16 cellular contexts compared by ENCODE assay signal in the genomic region with DNA sequence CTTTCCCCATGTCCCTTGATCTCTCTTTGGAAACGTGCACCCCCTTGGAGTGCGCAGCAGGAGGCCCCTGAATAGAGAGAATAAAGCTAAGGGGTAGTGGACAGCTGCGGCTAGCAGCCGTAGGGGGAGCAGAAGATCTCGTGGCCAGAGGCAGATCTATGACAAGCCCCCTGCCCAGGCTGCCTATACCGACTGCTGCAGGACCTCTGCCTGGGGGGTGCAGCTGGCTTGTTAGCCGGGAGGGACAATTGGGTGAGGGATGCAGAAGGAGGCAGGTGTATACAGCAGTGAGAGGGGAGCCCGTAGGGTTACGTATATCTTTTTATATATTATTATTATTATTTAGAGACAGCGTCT. TPM values are rescaled to one million over a fixed set of nuclear protein-coding genes. Genes with fewer than 3 reads are reported as not detected.
DNase-seq lines count a peak whose midpoint lies in the region; ATAC-seq lines count a peak whose summit lies in the region.
"Not testable (repeated sequence)": the region's sequence is repeated elsewhere in the genome, so short reads cannot be mapped to it uniquely, and the experiment has no call there.
"Had no signal": no experiment of that assay in that cellular context is flagged by ENCODE, and none has a peak within 500 bp of the region (broad histone marks: within the 10 kb centered on the region; RNA-seq: fewer than 3 reads in every experiment).

No MANE protein-coding gene starts in this region.

- H3K4me3 Mint-ChIP-seq in activated T-cell treated with anti-CD3 and anti-CD28 coated beads, Interleukin-2, amount 50 U/mL, for 4 hours; naive B cell: not testable (repeated sequence)

- not testable (repeated sequence) for H3K9me3 Mint-ChIP-seq in activated T-cell treated with anti-CD3 and anti-CD28 coated beads, Interleukin-2, amount 50 U/mL, for 4 hours; naive B cell

- ATAC-seq in GM18907 (IDR thresholded peaks at IDR 0.05; ENCODE audit: unreplicated experiment) = peak; percentile 32
- peak; percentile 35 for ATAC-seq in GM21390 (IDR thresholded peaks at IDR 0.05; ENCODE audit: unreplicated experiment)
- peak; percentile 43 for ATAC-seq in HG02642 (IDR thresholded peaks at IDR 0.05; ENCODE audit: poor library complexity, unreplicated experiment)
- ATAC-seq in HG03066 (IDR thresholded peaks at IDR 0.05; ENCODE audit: low read depth, unreplicated experiment) = peak; percentile 26
- ATAC-seq in HG03521 (IDR thresholded peaks at IDR 0.05; ENCODE audit: unreplicated experiment) = peak; percentile 12
- peak; percentile 7 to 11 for ATAC-seq in activated T-cell treated with anti-CD3 and anti-CD28 coated beads, Interleukin-2, amount 50 U/mL, for 4 hours
- ATAC-seq in naive B cell (ENCODE audit: low read depth in 2 of 2) = peak; percentile 3 to 9

- not testable (repeated sequence) for DNase-seq in activated T-cell treated with anti-CD3 and anti-CD28 coated beads, Interleukin-2, amount 50 U/mL, for 4 hours; naive B cell

- H3K4me1 Mint-ChIP-seq in activated T-cell treated with anti-CD3 and anti-CD28 coated beads, Interleukin-2, amount 50 U/mL, for 4 hours (ENCODE audit: low read depth); naive B cell: not testable (repeated sequence)

- not testable (repeated sequence) for H3K36me3 Mint-ChIP-seq in activated T-cell treated with anti-CD3 and anti-CD28 coated beads, Interleukin-2, amount 50 U/mL, for 4 hours (ENCODE audit: insufficient read depth); naive B cell

- H3K27me3 Mint-ChIP-seq in activated T-cell treated with anti-CD3 and anti-CD28 coated beads, Interleukin-2, amount 50 U/mL, for 4 hours (ENCODE audit: low read depth); naive B cell: not testable (repeated sequence)

- peak overlapping the region in 1 of 6 donors; percentile 80 for H3K27ac Mint-ChIP-seq in naive B cell

RNA-seq across cellular contexts. Expression of gene POLR2J2, which starts 0.5 kb away (rescaled TPM):
- 1 to 10 TPM; 5.8 to 8.5 (median 6.1) TPM for total RNA-seq in activated T-cell treated with anti-CD3 and anti-CD28 coated beads, Interleukin-2, amount 50 U/mL, for 4 hours
- polyA plus RNA-seq in naive B cell (ENCODE audit: low read depth in 6 of 6) = 1 to 10 TPM in 5 of 6 donors, under 1 TPM in 1; 0.76 to 6.2 (median 2.7) TPM

RNA-seq across cellular contexts. Expression of gene SPDYE2B, which starts 21.8 kb away (rescaled TPM):
- not detected for total RNA-seq in activated T-cell treated with anti-CD3 and anti-CD28 coated beads, Interleukin-2, amount 50 U/mL, for 4 hours
- under 1 TPM in 3 of 6 donors, not detected in 3; 0.30 to 0.43 (median 0.42) TPM for polyA plus RNA-seq in naive B cell (ENCODE audit: low read depth in 6 of 6)
- total RNA-seq: activated CD8-positive, alpha-beta memory T cell treated with anti-CD3 and anti-CD28 coated beads for 36 hours; fibroblast of lung; GM23248; heart right ventricle; lung microvascular endothelial cell; natural killer cell treated with Interleukin-12 subunit alpha and Interleukin-12 subunit beta and Interleukin-15 and Interleukin-18, amount 100 ng/mL, for 72 hours; pulmonary artery endothelial cell; transverse colon had no signal
- polyA plus RNA-seq: BJ, fibroblast of lung, GM23248, heart right ventricle had no signal

RNA-seq across cellular contexts. Expression of gene UPK3BL1, which starts 29.3 kb away (rescaled TPM):
- total RNA-seq in activated T-cell treated with anti-CD3 and anti-CD28 coated beads, Interleukin-2, amount 50 U/mL, for 4 hours = 10 to 100 TPM; 11.3 to 22.0 (median 12.7) TPM
- 10 to 100 TPM in 5 of 6 donors, 1 to 10 TPM in 1; 8.6 to 29.8 (median 23.3) TPM for polyA plus RNA-seq in naive B cell (ENCODE audit: low read depth in 6 of 6)

RNA-seq across cellular contexts. Expression of gene RASA4, which starts 55.4 kb away (rescaled TPM):
- 10 to 100 TPM; 43.7 to 58.3 (median 47.4) TPM for total RNA-seq in activated T-cell treated with anti-CD3 and anti-CD28 coated beads, Interleukin-2, amount 50 U/mL, for 4 hours
- 10 to 100 TPM in 4 of 6 donors, 1 to 10 TPM in 2; 5.9 to 24.9 (median 14.3) TPM for polyA plus RNA-seq in naive B cell (ENCODE audit: low read depth in 6 of 6)
